ENCODE assay signal across 25 cellular contexts in genomic region chr4:63090641-63091040, GRCh38.
DNase-seq lines count a peak whose midpoint lies in the region; ATAC-seq, FAIRE-seq and TF ChIP-seq lines count a peak whose summit lies in the region.
"Had no signal": no experiment of that assay in that cellular context is flagged by ENCODE, and none has a peak within 500 bp of the region (broad histone marks: within the 10 kb centered on the region; RNA-seq: fewer than 3 reads in every experiment).

No MANE protein-coding gene starts in this region.

- no peak for TF ChIP-seq POLR2A in HepG2 (IDR thresholded peaks at IDR 0.05; ENCODE audit: insufficient read depth in 1 of 2, low read depth in 2 of 2, low read length in 2 of 2)
- no peak for TF ChIP-seq POLR2A in right lobe of liver (IDR thresholded peaks at IDR 0.05)
- no peak for TF ChIP-seq POLR2A in H54 (IDR thresholded peaks at IDR 0.05; ENCODE audit: low read depth, low read length)

- no peaks in the 10 kb centered on the region for H3K79me2 ChIP-seq in HepG2 (ENCODE audit: insufficient read depth, low read length)
- H3K79me2 ChIP-seq in MM.1S (ENCODE audit: low read length), result no peaks in the 10 kb centered on the region

- no peak overlapping the region for H3K4me2 ChIP-seq in HepG2 (ENCODE audit: low read depth, low read length)
- H3K4me2 ChIP-seq in MM.1S (ENCODE audit: low read depth, low read length), result no peak overlapping the region
- H3K4me2 ChIP-seq: BLaER1 had no signal

- no peak for FAIRE-seq in HepG2 (lab: Jason Lieb, UNC)
- FAIRE-seq in H54 (lab: Jason Lieb, UNC), result no peak
- FAIRE-seq: GM12878, GM12892, GM18507 had no signal

- CTCF ChIA-PET in HepG2 (lab: Yijun Ruan, JAX; ENCODE audit: low intra/inter-chr PET ratio, low total read pairs), result no interaction called here

- no peak overlapping the region for H3K27ac Mint-ChIP-seq in endodermal cell
- H3K27ac Mint-ChIP-seq: CD14-positive monocyte; CD4-positive, alpha-beta memory T cell; CD4-positive, CD25-positive, alpha-beta regulatory T cell; CD8-positive, alpha-beta memory T cell had no signal

- no peaks in the 10 kb centered on the region for H3K9me2 ChIP-seq in MM.1S (replicated peaks; ENCODE audit: insufficient read depth, low read length)

- POLR2A ChIA-PET in HepG2 (lab: Yijun Ruan, JAX), result no interaction called here

- no peak overlapping the region for H3K4me3 Mint-ChIP-seq in endodermal cell
- H3K4me3 Mint-ChIP-seq: CD14-positive monocyte; CD4-positive, alpha-beta memory T cell; CD4-positive, CD25-positive, alpha-beta regulatory T cell; CD8-positive, alpha-beta memory T cell had no signal

- no peak for ATAC-seq in HepG2
- no peak for ATAC-seq in right lobe of liver
- ATAC-seq: GM12878 had no signal

- H3K4me1 ChIP-seq in HepG2 (ENCODE audit: insufficient read depth, low read length) (no peaks in the 10 kb centered on the region), right lobe of liver (no peaks in the 10 kb centered on the region), MM.1S (ENCODE audit: low read length) (no peaks in the 10 kb centered on the region), endodermal cell (ENCODE audit: control insufficient read depth, insufficient read depth, low read length) (no peaks in the 10 kb centered on the region)
- H3K4me1 ChIP-seq: BLaER1 had no signal

- 9% methylated on average over 1 of the region's 1 CpG for WGBS in HepG2 (ENCODE audit: low lambda C conversion rate)
- 29% methylated on average over 1 of the region's 1 CpG for whole genome bisulfite sequencing in right lobe of liver (ENCODE audit: insufficient coverage, low coverage, low lambda C conversion rate, missing lambda C conversion rate)
- 80% methylated on average over 1 of the region's 1 CpG; no CpG with 5 or more reads in 1 of the 2 experiments for WGBS in endodermal cell (ENCODE audit: insufficient coverage in 1 of 2, insufficient read length in 1 of 2), 2 experiments

- H3K36me3 Mint-ChIP-seq in endodermal cell (ENCODE audit: low read depth), result no peaks in the 10 kb centered on the region
- H3K36me3 Mint-ChIP-seq: CD14-positive monocyte; CD4-positive, alpha-beta memory T cell; CD4-positive, CD25-positive, alpha-beta regulatory T cell; CD8-positive, alpha-beta memory T cell had no signal

- H2AFZ ChIP-seq in HepG2 (ENCODE audit: low read length) (no peak overlapping the region), MM.1S (ENCODE audit: low read length) (no peak overlapping the region)

- TF ChIP-seq EP300 in HepG2 (IDR thresholded peaks at IDR 0.05; ENCODE audit: low read depth in 2 of 2, low read length in 2 of 2), result no peak
- no peak for TF ChIP-seq EP300 in HepG2 (CRISPR knock-in tag; IDR thresholded peaks at IDR 0.05; ENCODE audit: borderline replicate concordance)

- TF ChIP-seq CTCF in HepG2 (CRISPR knock-in tag; IDR thresholded peaks at IDR 0.05) (no peak), right lobe of liver (IDR thresholded peaks at IDR 0.05) (no peak), MM.1S (IDR thresholded peaks at IDR 0.05; ENCODE audit: low read length) (no peak), endodermal cell (conservative IDR thresholded peaks at IDR 0.05) (no peak)

- H3K9me3 Mint-ChIP-seq in endodermal cell, result no peaks in the 10 kb centered on the region

- H3K9me3 ChIP-seq in HepG2 (ENCODE audit: low read length), result peaks cover 53% of the 10 kb centered on the region
- no peaks in the 10 kb centered on the region for H3K9me3 ChIP-seq in right lobe of liver
- H3K9me3 ChIP-seq in MM.1S (replicated peaks; ENCODE audit: insufficient read depth, low read length), result no peaks in the 10 kb centered on the region
- H3K9me3 ChIP-seq in endodermal cell (ENCODE audit: control insufficient read depth, low read length), result no peaks in the 10 kb centered on the region
- H3K9me3 ChIP-seq: BE2C, BLaER1 had no signal

- H3K27me3 Mint-ChIP-seq in endodermal cell (ENCODE audit: insufficient read depth), result no peaks in the 10 kb centered on the region
- H3K27me3 Mint-ChIP-seq: CD4-positive, alpha-beta memory T cell; CD4-positive, CD25-positive, alpha-beta regulatory T cell; CD8-positive, alpha-beta memory T cell had no signal

- in situ Hi-C loops in HepG2 (cut with HindIII; ENCODE audit: extremely low pct_ligation_motif_present, low pct_unique_long_range_greater_than_20kb), result no loop called here

- no peaks in the 10 kb centered on the region for H3K27me3 ChIP-seq in HepG2 (ENCODE audit: control insufficient read depth in 1 of 2, insufficient read depth in 2 of 2, low read length in 2 of 2)
- no peaks in the 10 kb centered on the region for H3K27me3 ChIP-seq in right lobe of liver
- no peaks in the 10 kb centered on the region for H3K27me3 ChIP-seq in MM.1S (replicated peaks; ENCODE audit: insufficient read depth, low read length)
- H3K27me3 ChIP-seq in endodermal cell (ENCODE audit: control insufficient read depth, insufficient read depth, low read length, poor library complexity, severe bottlenecking), result no peaks in the 10 kb centered on the region
- H3K27me3 ChIP-seq: BE2C, BLaER1 had no signal

- H3K9ac ChIP-seq in HepG2 (ENCODE audit: insufficient read depth, low read depth, low read length) (no peak overlapping the region), MM.1S (ENCODE audit: low read length) (no peak overlapping the region), endodermal cell (ENCODE audit: extremely low read depth, low read length, poor library complexity, severe bottlenecking) (no peak overlapping the region)
- H3K9ac ChIP-seq: BLaER1 had no signal

- H4K20me1 ChIP-seq in HepG2 (ENCODE audit: insufficient read depth, low read length) (no peaks in the 10 kb centered on the region), MM.1S (ENCODE audit: insufficient read depth, low read length) (no peaks in the 10 kb centered on the region)
- H4K20me1 ChIP-seq: BLaER1 had no signal

- no TSS peak for BruUV-seq in HepG2 (replicated peaks; lab: Mats Ljungman, UMichigan)

- TF ChIP-seq RAD21 in HepG2 (CRISPR knock-in tag; IDR thresholded peaks at IDR 0.05), result no peak

- no peak overlapping the region for H3K4me3 ChIP-seq in HepG2 (replicated peaks in 1 of 3; ENCODE audit: insufficient read depth in 1 of 3, low read depth in 2 of 3, low read length in 3 of 3)
- H3K4me3 ChIP-seq in right lobe of liver, result no peak overlapping the region
- H3K4me3 ChIP-seq in MM.1S (ENCODE audit: low read length), result no peak overlapping the region
- no peak overlapping the region for H3K4me3 ChIP-seq in endodermal cell (ENCODE audit: low read length)
- H3K4me3 ChIP-seq: BLaER1, GM12878 had no signal

- intact Hi-C loops in HepG2 (cut with micrococcal nuclease; ENCODE audit: unreplicated experiment), result no loop called here
- intact Hi-C loops in right lobe of liver (cut with DNase I), result no loop called here

- H3K4me1 Mint-ChIP-seq in endodermal cell, result no peaks in the 10 kb centered on the region
- H3K4me1 Mint-ChIP-seq: CD14-positive monocyte; CD4-positive, alpha-beta memory T cell; CD4-positive, CD25-positive, alpha-beta regulatory T cell; CD8-positive, alpha-beta memory T cell had no signal

- H3K36me3 ChIP-seq in HepG2 (replicated peaks in 1 of 2; ENCODE audit: control insufficient read depth in 1 of 2, insufficient read depth in 2 of 2, low read length in 2 of 2), result no peaks in the 10 kb centered on the region
- no peaks in the 10 kb centered on the region for H3K36me3 ChIP-seq in right lobe of liver
- no peaks in the 10 kb centered on the region for H3K36me3 ChIP-seq in MM.1S (replicated peaks; ENCODE audit: insufficient read depth, low read length)
- H3K36me3 ChIP-seq in endodermal cell (ENCODE audit: control insufficient read depth, insufficient read depth, low read length), result no peaks in the 10 kb centered on the region
- H3K36me3 ChIP-seq: BE2C, BLaER1 had no signal

- H3F3A ChIP-seq in MM.1S (ENCODE audit: insufficient read depth, low read length), result no peaks in the 10 kb centered on the region

- H3K27ac ChIP-seq in HepG2 (ENCODE audit: extremely low read length, insufficient read depth, low read length) (no peak overlapping the region), right lobe of liver (no peak overlapping the region), MM.1S (ENCODE audit: low read length) (no peak overlapping the region), endodermal cell (ENCODE audit: low read depth, low read length) (no peak overlapping the region)
- H3K27ac ChIP-seq: 22Rv1, BLaER1 had no signal

- no peak for DNase-seq in HepG2 (ENCODE audit: low spot score)
- DNase-seq in right lobe of liver, result no peak
- peak; percentile 18 for DNase-seq in MM.1S
- DNase-seq in endodermal cell, result no peak
- no peak for DNase-seq in H54 (ENCODE audit: insufficient read length, low spot score)
- DNase-seq: ACHN; BE2C; C1 segment of cervical spinal cord; CD4-positive, alpha-beta memory T cell; CD4-positive, CD25-positive, alpha-beta regulatory T cell; CD8-positive, alpha-beta memory T cell; COR-L47; DMS 273 treated with DMSO at 0.1 percent for 48 hours; DMS153; DMS53; DMS79; DND-41; EL; GDM1 had no signal

TF ChIP-seq in HepG2, 621 proteins besides CTCF, POLR2A, EP300 and RAD21:
- TF ChIP-seq ZNF329 (CRISPR knock-in tag; IDR thresholded peaks at IDR 0.05; ENCODE audit: low read depth) (no peak), FOXA3 (CRISPR knock-in tag; IDR thresholded peaks at IDR 0.05) (no peak), NFE2L2 (IDR thresholded peaks at IDR 0.05; ENCODE audit: low read length) (peak; percentile 79), ATF7 (IDR thresholded peaks at IDR 0.05) (no peak), ATF7 (CRISPR knock-in tag; IDR thresholded peaks at IDR 0.05) (no peak), MAFK (conservative IDR thresholded peaks at IDR 0.05 in 1 of 2, IDR thresholded peaks at IDR 0.05 in 1 of 2; ENCODE audit: low read length in 2 of 2) (peak in 1 of 2 experiments; percentile 20; a peak in 1 of 4 replicates)
